In the genomic region with DNA sequence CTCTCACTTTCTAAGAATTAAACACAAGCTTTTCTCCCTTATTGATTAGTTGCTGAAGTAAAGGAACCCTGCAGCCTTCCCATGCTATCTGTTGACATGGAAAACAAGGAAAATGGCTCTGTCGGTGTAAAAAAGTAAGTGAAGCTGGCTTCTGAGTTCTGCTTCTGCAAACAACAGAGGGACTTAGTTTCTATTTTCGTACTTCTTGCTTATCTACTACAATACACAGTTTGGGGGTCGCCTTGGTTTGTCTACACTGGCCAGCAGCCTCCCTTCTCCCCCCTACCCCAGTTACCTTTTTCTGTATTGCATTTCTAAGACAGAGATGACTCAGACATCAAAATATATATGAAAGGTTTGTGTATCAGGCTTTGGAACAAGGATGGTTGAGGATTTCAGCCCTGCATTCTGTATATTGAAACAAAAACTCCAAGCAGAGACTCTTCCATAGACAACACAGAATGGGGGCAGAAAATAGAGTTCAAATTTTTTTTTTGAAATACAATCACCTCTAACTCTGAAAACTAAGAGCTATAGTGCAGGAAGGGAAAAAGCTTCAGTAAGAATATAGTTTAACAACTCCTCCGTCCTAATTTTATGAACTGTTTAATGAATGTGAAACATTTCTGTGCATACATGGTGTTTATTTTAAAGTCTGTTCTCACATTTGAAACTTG, we compare ENCODE assay signal across 8 cellular contexts. TPM values are rescaled to one million over a fixed set of nuclear protein-coding genes. Genes with fewer than 3 reads are reported as not detected.
DNase-seq lines count a peak whose midpoint lies in the region; ATAC-seq and TF ChIP-seq lines count a peak whose summit lies in the region.

No MANE protein-coding gene starts in this region.

- peaks cover 3% of the 10 kb centered on the region for H3K27me3 Mint-ChIP-seq in activated CD4-positive, alpha-beta T cell treated with anti-CD3 and anti-CD28 coated beads for 36 hours

- H3K9me3 ChIP-seq in RWPE2 (ENCODE audit: severe bottlenecking), result no peaks in the 10 kb centered on the region
- H3K9me3 ChIP-seq in skeletal muscle satellite cell (replicated peaks; ENCODE audit: low read length), result no peaks in the 10 kb centered on the region

- peaks cover 10% of the 10 kb centered on the region for H3K36me3 Mint-ChIP-seq in activated CD4-positive, alpha-beta T cell treated with anti-CD3 and anti-CD28 coated beads for 36 hours (ENCODE audit: low read depth)

- H3K4me3 ChIP-seq in RWPE2 (ENCODE audit: severe bottlenecking) (peak overlapping the region; percentile 1), fibroblast of pulmonary artery (replicated peaks; ENCODE audit: low read depth, low read length) (peak overlapping the region; percentile 39), skeletal muscle satellite cell (ENCODE audit: low read length) (peak overlapping the region; percentile 62)

- no peak overlapping the region for H3K27ac ChIP-seq in RWPE2 (ENCODE audit: poor library complexity, severe bottlenecking)

- POLR2A ChIA-PET in activated CD4-positive, alpha-beta T cell treated with anti-CD3 and anti-CD28 coated beads for 36 hours (lab: Charles Lee), result no interaction called here

- H3K4me1 ChIP-seq in RWPE2 (ENCODE audit: insufficient read depth, poor library complexity, severe bottlenecking) (peaks cover 22% of the 10 kb centered on the region), skeletal muscle satellite cell (ENCODE audit: control insufficient read depth, insufficient read depth, low read length) (peaks cover 40% of the 10 kb centered on the region)

- DNase-seq in activated CD4-positive, alpha-beta T cell treated with anti-CD3 and anti-CD28 coated beads for 36 hours, result no peak
- DNase-seq in activated CD4-positive, alpha-beta T cell treated with anti-CD3 and anti-CD28 coated beads for 1 hour, result no peak
- no peak for DNase-seq in RWPE2 (ENCODE audit: low spot score)
- peak; percentile 20 for DNase-seq in fibroblast of pulmonary artery (ENCODE audit: low read depth)
- DNase-seq in stimulated activated CD8-positive, alpha-beta memory T cell treated with anti-CD3 and anti-CD28 coated beads, Interleukin-4, amount 100 ng/mL, for 48 hours, result no peak
- no peak for DNase-seq in NOMO-1 treated with DMSO at 0.1 percent for 48 hours (lab: John Stamatoyannopoulos, UW; ENCODE audit: unreplicated experiment)

- peak overlapping the region; percentile 45 for H3K27ac Mint-ChIP-seq in activated CD4-positive, alpha-beta T cell treated with anti-CD3 and anti-CD28 coated beads for 36 hours

- CTCF ChIA-PET in activated CD4-positive, alpha-beta T cell treated with anti-CD3 and anti-CD28 coated beads for 36 hours (lab: Charles Lee), result interaction anchor here (0.7 to 2.1 kb wide), 6 partner anchors 87 to 1278 kb away, joined by 3 to 7 read pairs (median 4); a partner anchor contains a TSS

- no peaks in the 10 kb centered on the region for H3K27me3 ChIP-seq in RWPE2 (ENCODE audit: insufficient read depth, poor library complexity, severe bottlenecking)
- no peaks in the 10 kb centered on the region for H3K27me3 ChIP-seq in skeletal muscle satellite cell (ENCODE audit: control insufficient read depth, insufficient read depth, low read length)

- H3K4me3 Mint-ChIP-seq in activated CD4-positive, alpha-beta T cell treated with anti-CD3 and anti-CD28 coated beads for 36 hours, result peak overlapping the region; percentile 64

- H3K4me2 ChIP-seq in skeletal muscle satellite cell (ENCODE audit: low read length), result peak overlapping the region; percentile 84

- ATAC-seq in activated CD4-positive, alpha-beta T cell treated with anti-CD3 and anti-CD28 coated beads for 36 hours, result no peak
- ATAC-seq in RWPE2 (ENCODE audit: low read depth) (no peak), HG03175 (IDR thresholded peaks at IDR 0.05; ENCODE audit: unreplicated experiment) (no peak)

- intact Hi-C loops in activated CD4-positive, alpha-beta T cell treated with anti-CD3 and anti-CD28 coated beads for 36 hours (cut with DNase I, micrococcal nuclease), result loop anchor here (5.0 to 10.0 kb wide), 4 partner anchors 132 to 449 kb away; a partner anchor contains a TSS

- peaks cover 11% of the 10 kb centered on the region for H3K9me3 Mint-ChIP-seq in activated CD4-positive, alpha-beta T cell treated with anti-CD3 and anti-CD28 coated beads for 36 hours (ENCODE audit: low read depth)

- no peaks in the 10 kb centered on the region for H3K36me3 ChIP-seq in RWPE2 (ENCODE audit: low read depth)
- no peaks in the 10 kb centered on the region for H3K36me3 ChIP-seq in skeletal muscle satellite cell (ENCODE audit: insufficient read depth, low read length)

- peaks cover 43% of the 10 kb centered on the region for H3K4me1 Mint-ChIP-seq in activated CD4-positive, alpha-beta T cell treated with anti-CD3 and anti-CD28 coated beads for 36 hours

- peak overlapping the region; percentile 57 for H3K9ac ChIP-seq in skeletal muscle satellite cell (ENCODE audit: low read depth, low read length)

- no peak for TF ChIP-seq CTCF in RWPE2 (IDR thresholded peaks at IDR 0.05; ENCODE audit: poor library complexity, severe bottlenecking)
- no peak for TF ChIP-seq CTCF in fibroblast of pulmonary artery (IDR thresholded peaks at IDR 0.05; ENCODE audit: low read length, missing control alignments)

RNA-seq across cellular contexts. Expression of a gene that starts 1.8 kb away (rescaled TPM):
- 1 to 10 TPM; 1.0 to 1.2 TPM for total RNA-seq in activated CD4-positive, alpha-beta T cell treated with anti-CD3 and anti-CD28 coated beads for 36 hours
- 0.66 and 1.0 TPM in 2 replicates for total RNA-seq in skeletal muscle satellite cell (2012; rRNA removed)

Comparison
In these comparisons a context has a peak if more than half of its experiments do, and no peak if none do; other contexts are left out.
1. H3K4me3 ChIP-seq: peak in every context shown above with its lines; median percentile 62 in skeletal muscle satellite cell; 39 in fibroblast of pulmonary artery; 1 in RWPE2.